Comparison of ENCODE assay signal across 11 cellular contexts in the genomic region with DNA sequence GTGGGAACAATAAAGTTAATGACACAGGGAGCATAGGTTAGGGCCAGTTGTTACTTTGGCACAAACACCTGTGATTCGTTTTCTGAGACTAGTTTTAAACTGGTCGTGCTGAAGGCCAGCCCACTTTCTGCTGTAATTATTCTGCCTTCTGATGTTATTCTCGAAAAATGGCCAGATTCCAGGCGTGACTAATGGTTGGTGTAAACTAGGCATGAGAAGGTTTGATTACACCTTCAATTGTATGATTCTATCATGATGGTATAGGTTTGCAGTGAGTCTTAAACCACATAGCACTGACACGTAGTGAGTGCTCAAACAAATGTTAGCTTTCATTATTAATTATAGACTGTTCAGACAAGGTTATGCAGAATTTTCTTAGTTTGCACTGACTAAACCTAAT. TPM values are rescaled to one million over a fixed set of nuclear protein-coding genes. Genes with fewer than 3 reads are reported as not detected.
DNase-seq lines count a peak whose midpoint lies in the region; ATAC-seq and TF ChIP-seq lines count a peak whose summit lies in the region.
"Had no signal": no experiment of that assay in that cellular context is flagged by ENCODE, and none has a peak within 500 bp of the region (broad histone marks: within the 10 kb centered on the region; RNA-seq: fewer than 3 reads in every experiment).

No MANE protein-coding gene starts in this region.

- H3K9ac ChIP-seq in endodermal cell (ENCODE audit: extremely low read depth, low read length, poor library complexity, severe bottlenecking), result no peak overlapping the region

- TF ChIP-seq CTCF in PC-9 (conservative IDR thresholded peaks at IDR 0.05), result no peak
- no peak for TF ChIP-seq CTCF in endodermal cell (conservative IDR thresholded peaks at IDR 0.05)
- no peak for TF ChIP-seq CTCF in sigmoid colon (IDR thresholded peaks at IDR 0.05)

- no peaks in the 10 kb centered on the region for H3K4me1 ChIP-seq in PC-9 (replicated peaks; ENCODE audit: insufficient read depth)
- no peaks in the 10 kb centered on the region for H3K4me1 ChIP-seq in endodermal cell (ENCODE audit: control insufficient read depth, insufficient read depth, low read length)
- no peaks in the 10 kb centered on the region for H3K4me1 ChIP-seq in sigmoid colon

- TF ChIP-seq EP300 in sigmoid colon (IDR thresholded peaks at IDR 0.05), result no peak

- H3K36me3 ChIP-seq in PC-9 (ENCODE audit: low read depth), result peaks cover 56% of the 10 kb centered on the region
- peaks cover 70% of the 10 kb centered on the region for H3K36me3 ChIP-seq in endodermal cell (ENCODE audit: control insufficient read depth, insufficient read depth, low read length)
- peaks cover 6 to 63% (median 26%) of the 10 kb centered on the region in 4 donors for H3K36me3 ChIP-seq in sigmoid colon

- no peak overlapping the region for H3K27ac Mint-ChIP-seq in endodermal cell
- H3K27ac Mint-ChIP-seq: natural killer cell treated with Interleukin-12 subunit alpha and Interleukin-12 subunit beta and Interleukin-15 and Interleukin-18, amount 100 ng/mL, for 72 hours had no signal

- H3K4me3 ChIP-seq in PC-9 (no peak overlapping the region), endodermal cell (ENCODE audit: low read length) (no peak overlapping the region), sigmoid colon (no peak overlapping the region)

- peaks cover 58% of the 10 kb centered on the region for H3K36me3 Mint-ChIP-seq in endodermal cell (ENCODE audit: low read depth)

- H3F3A ChIP-seq in PC-9 (ENCODE audit: insufficient read depth, low read depth), result peaks cover 52% of the 10 kb centered on the region

- H3K9me3 Mint-ChIP-seq in endodermal cell, result no peaks in the 10 kb centered on the region
- H3K9me3 Mint-ChIP-seq: natural killer cell treated with Interleukin-12 subunit alpha and Interleukin-12 subunit beta and Interleukin-15 and Interleukin-18, amount 100 ng/mL, for 72 hours had no signal

- H3K4me3 Mint-ChIP-seq in endodermal cell, result no peak overlapping the region
- H3K4me3 Mint-ChIP-seq: natural killer cell treated with Interleukin-12 subunit alpha and Interleukin-12 subunit beta and Interleukin-15 and Interleukin-18, amount 100 ng/mL, for 72 hours had no signal

- no peaks in the 10 kb centered on the region for H3K4me1 Mint-ChIP-seq in endodermal cell

- H3K9me2 ChIP-seq in PC-9 (ENCODE audit: insufficient read depth), result no peaks in the 10 kb centered on the region

- CTCF ChIA-PET in PC-9 (lab: Charles Lee), result no interaction called here

- H4K20me1 ChIP-seq in PC-9 (ENCODE audit: insufficient read depth), result peaks cover 25% of the 10 kb centered on the region

- DNase-seq in H4 (ENCODE audit: low spot score) (peak; percentile 76), PC-9 (peak; percentile 45 to 58), endodermal cell (peak; percentile 13), renal cortical epithelial cell (ENCODE audit: low read depth) (peak; percentile 88), sciatic nerve (ENCODE audit: low spot score) (no peak), sigmoid colon (no peak), NCI-H510A (lab: John Stamatoyannopoulos, UW) (no peak)
- DNase-seq: activated T-cell treated with anti-CD3 and anti-CD28 coated beads for 4 hours, KG1, NCI-H524 treated with DMSO at 0.1 percent for 48 hours had no signal

- H3K79me2 ChIP-seq in PC-9 (ENCODE audit: low read depth), result no peaks in the 10 kb centered on the region

- intact Hi-C loops in PC-9 (cut with micrococcal nuclease; ENCODE audit: unreplicated experiment) (no loop called here), sciatic nerve (cut with DNase I) (no loop called here), sigmoid colon (cut with DNase I) (no loop called here)

- POLR2A ChIA-PET in PC-9 (lab: Charles Lee; ENCODE audit: unreplicated experiment), result no interaction called here

- no peak overlapping the region for H2AFZ ChIP-seq in PC-9

- H3K27me3 ChIP-seq in PC-9 (ENCODE audit: insufficient read depth, low read depth), result no peaks in the 10 kb centered on the region
- no peaks in the 10 kb centered on the region for H3K27me3 ChIP-seq in endodermal cell (ENCODE audit: control insufficient read depth, insufficient read depth, low read length, poor library complexity, severe bottlenecking)
- H3K27me3 ChIP-seq in sigmoid colon, result no peaks in the 10 kb centered on the region

- H3K9me3 ChIP-seq in PC-9 (ENCODE audit: insufficient read depth, low read depth), result no peaks in the 10 kb centered on the region
- no peaks in the 10 kb centered on the region for H3K9me3 ChIP-seq in endodermal cell (ENCODE audit: control insufficient read depth, low read length)
- H3K9me3 ChIP-seq in sigmoid colon, result no peaks in the 10 kb centered on the region

- TF ChIP-seq POLR2A in sigmoid colon (IDR thresholded peaks at IDR 0.05), result no peak

- H3K27me3 Mint-ChIP-seq in endodermal cell (ENCODE audit: insufficient read depth), result no peaks in the 10 kb centered on the region
- H3K27me3 Mint-ChIP-seq: natural killer cell treated with Interleukin-12 subunit alpha and Interleukin-12 subunit beta and Interleukin-15 and Interleukin-18, amount 100 ng/mL, for 72 hours had no signal

- H3K27ac ChIP-seq in PC-9 (peak overlapping the region; percentile 25; the same call in 1 of the 2 replicates), endodermal cell (ENCODE audit: low read depth, low read length) (no peak overlapping the region), sigmoid colon (no peak overlapping the region)

- ATAC-seq in sciatic nerve, result no peak
- ATAC-seq: natural killer cell treated with Interleukin-12 subunit alpha and Interleukin-12 subunit beta and Interleukin-15 and Interleukin-18, amount 100 ng/mL, for 72 hours had no signal

- no peak overlapping the region for H3K4me2 ChIP-seq in PC-9

- 94 to 96% methylated on average over 5 of the region's 5 CpGs for WGBS in endodermal cell (ENCODE audit: insufficient coverage in 1 of 2, insufficient read length in 1 of 2), 2 experiments
- WGBS in sigmoid colon, 2 donors, result 45 to 71% methylated on average over 5 of the region's 5 CpGs

- no TSS peak for BruUV-seq in PC-9 (replicated peaks; lab: Mats Ljungman, UMichigan)

RNA-seq across cellular contexts. Expression of a gene that starts 39.0 kb away (rescaled TPM):
- 47.1 and 52.4 TPM in 2 replicates for total RNA-seq in H4 (2014; rRNA removed; shearing (Covaris generic))
- total RNA-seq in PC-9 (2021), result 64.4 and 66.8 TPM in 2 replicates
- 100 to 1,000 TPM; 602 to 920 TPM for total RNA-seq in endodermal cell
- polyA plus RNA-seq in endodermal cell (2013, experiment 1 of 2), result 1,216 TPM
- 1,012 TPM for polyA plus RNA-seq in endodermal cell (2013, experiment 2 of 2)
- total RNA-seq in renal cortical epithelial cell, result 125 and 340 TPM in 2 replicates
- total RNA-seq in sciatic nerve, result 69.1 TPM
- total RNA-seq in sigmoid colon, result 1,000 to 10,000 TPM; 1,303 to 1,696 (median 1,494) TPM
- 1,000 to 10,000 TPM in 2 of 3 donors, 100 to 1,000 TPM in 1; 905 to 2,176 (median 1,086) TPM for polyA plus RNA-seq in sigmoid colon

RNA-seq across cellular contexts. Expression of a gene that starts 45.4 kb away (rescaled TPM):
- 5.8 and 6.8 TPM in 2 replicates for total RNA-seq in H4 (2014; rRNA removed; shearing (Covaris generic))
- total RNA-seq in PC-9 (2021) (22.5 and 25.9 TPM in 2 replicates), endodermal cell (1 to 10 TPM; 7.4 to 7.9 TPM), renal cortical epithelial cell (6.9 and 13.8 TPM in 2 replicates), sciatic nerve (12.4 TPM), sigmoid colon (10 to 100 TPM; 20.2 to 27.2 (median 22.7) TPM)
- polyA plus RNA-seq in endodermal cell (2013, experiment 1 of 2), result 4.5 TPM
- polyA plus RNA-seq in endodermal cell (2013, experiment 2 of 2), result 4.1 TPM
- 10 to 100 TPM in 1 of 3 donors, 1 to 10 TPM in 2; 4.2 to 18.1 (median 8.4) TPM for polyA plus RNA-seq in sigmoid colon

Comparison
In these comparisons a context has a peak if more than half of its experiments do, and no peak if none do; other contexts are left out.
1. DNase-seq: peak in H4 (single experiment), PC-9 (2 of 2), endodermal cell (single experiment) and renal cortical epithelial cell (single experiment); none in sciatic nerve (single experiment), sigmoid colon (single experiment) and NCI-H510A (single experiment).